In genomic region chr10:6065845-6066244, GRCh38 we compare ENCODE assay signal across 13 cellular contexts. TPM values are rescaled to one million over a fixed set of nuclear protein-coding genes. Genes with fewer than 3 reads are reported as not detected.
DNase-seq lines count a peak whose midpoint lies in the region; ATAC-seq and TF ChIP-seq lines count a peak whose summit lies in the region.
"Had no signal": no experiment of that assay in that cellular context is flagged by ENCODE, and none has a peak within 500 bp of the region (broad histone marks: within the 10 kb centered on the region; RNA-seq: fewer than 3 reads in every experiment).

No MANE protein-coding gene starts in this region.

- intact Hi-C loops in activated naive CD4-positive, alpha-beta T cell treated with anti-CD3 and anti-CD28 coated beads for 36 hours (cut with micrococcal nuclease), result no loop called here
- intact Hi-C loops in upper lobe of right lung (cut with DNase I), result loop anchor here (10.0 kb wide), 1 partner anchor 51 kb away; no protein-coding TSS in a partner anchor

- H3K4me1 ChIP-seq in upper lobe of right lung, result peaks cover 37% of the 10 kb centered on the region

- peaks cover 3% of the 10 kb centered on the region for H3K9me3 Mint-ChIP-seq in activated naive CD4-positive, alpha-beta T cell treated with anti-CD3 and anti-CD28 coated beads for 36 hours
- H3K9me3 Mint-ChIP-seq in activated naive CD8-positive, alpha-beta T cell treated with anti-CD3 and anti-CD28 coated beads for 36 hours, result peaks cover 6% of the 10 kb centered on the region

- H3K36me3 Mint-ChIP-seq in activated naive CD4-positive, alpha-beta T cell treated with anti-CD3 and anti-CD28 coated beads for 36 hours (ENCODE audit: low read depth), result peaks cover 12% of the 10 kb centered on the region
- peaks cover 25% of the 10 kb centered on the region for H3K36me3 Mint-ChIP-seq in activated naive CD8-positive, alpha-beta T cell treated with anti-CD3 and anti-CD28 coated beads for 36 hours

- CTCF ChIA-PET in activated naive CD4-positive, alpha-beta T cell treated with anti-CD3 and anti-CD28 coated beads for 36 hours (lab: Charles Lee), result interaction anchor here (0.7 to 3.0 kb wide), 4 partner anchors 13 to 21 kb away, joined by 3 to 27 read pairs (median 4); no protein-coding TSS in a partner anchor

- H3K4me1 Mint-ChIP-seq in activated naive CD4-positive, alpha-beta T cell treated with anti-CD3 and anti-CD28 coated beads for 36 hours (ENCODE audit: low read depth), result peaks cover 65% of the 10 kb centered on the region
- H3K4me1 Mint-ChIP-seq in activated naive CD8-positive, alpha-beta T cell treated with anti-CD3 and anti-CD28 coated beads for 36 hours, result peaks cover 68% of the 10 kb centered on the region

- no peaks in the 10 kb centered on the region for H3K36me3 ChIP-seq in upper lobe of right lung

- ATAC-seq in left lobe of liver, result peak; percentile 59
- ATAC-seq in upper lobe of right lung, result peak; percentile 69
- no peak for ATAC-seq in HG02759 (IDR thresholded peaks at IDR 0.05; ENCODE audit: unreplicated experiment)

- TF ChIP-seq CTCF in upper lobe of right lung (IDR thresholded peaks at IDR 0.05) (no peak), GM20000 (IDR thresholded peaks at IDR 0.05; ENCODE audit: extremely low read depth, missing control alignments) (no peak)

- peak; percentile 3 for DNase-seq in activated naive CD4-positive, alpha-beta T cell treated with anti-CD3 and anti-CD28 coated beads for 36 hours
- DNase-seq in activated naive CD4-positive, alpha-beta T cell treated with anti-CD3 and anti-CD28 coated beads, Interleukin-2, amount 50 U/mL, for 16 hours, result no peak
- no peak for DNase-seq in activated naive CD8-positive, alpha-beta T cell treated with anti-CD3 and anti-CD28 coated beads for 36 hours
- DNase-seq in left lobe of liver (ENCODE audit: low spot score), result no peak
- no peak for DNase-seq in upper lobe of right lung
- DNase-seq in stimulated activated naive CD4-positive, alpha-beta T cell treated with Interleukin-2 at 50 U/mL for 16 hours (lab: John Stamatoyannopoulos, UW), result no peak
- DNase-seq in GM20000 (ENCODE audit: low spot score), result no peak
- DNase-seq: NCI-H146, RPMI8226 had no signal

- H3K27ac ChIP-seq in upper lobe of right lung, result peak overlapping the region; percentile 61
- H3K27ac ChIP-seq: HL-60 had no signal

- H3K4me3 Mint-ChIP-seq in activated naive CD4-positive, alpha-beta T cell treated with anti-CD3 and anti-CD28 coated beads for 36 hours, result no peak overlapping the region
- peak overlapping the region; percentile 62 for H3K4me3 Mint-ChIP-seq in activated naive CD8-positive, alpha-beta T cell treated with anti-CD3 and anti-CD28 coated beads for 36 hours

- no peaks in the 10 kb centered on the region for H3K27me3 Mint-ChIP-seq in activated naive CD4-positive, alpha-beta T cell treated with anti-CD3 and anti-CD28 coated beads for 36 hours (ENCODE audit: low read depth)
- H3K27me3 Mint-ChIP-seq in activated naive CD8-positive, alpha-beta T cell treated with anti-CD3 and anti-CD28 coated beads for 36 hours, result peaks cover 4% of the 10 kb centered on the region

- H3K27me3 ChIP-seq in upper lobe of right lung, result no peaks in the 10 kb centered on the region

- peak overlapping the region; percentile 52 for H3K27ac Mint-ChIP-seq in activated naive CD4-positive, alpha-beta T cell treated with anti-CD3 and anti-CD28 coated beads for 36 hours
- H3K27ac Mint-ChIP-seq in activated naive CD8-positive, alpha-beta T cell treated with anti-CD3 and anti-CD28 coated beads for 36 hours, result peak overlapping the region; percentile 83

- H3K9me3 ChIP-seq in upper lobe of right lung, result no peaks in the 10 kb centered on the region

- H3K4me3 ChIP-seq in upper lobe of right lung, result no peak overlapping the region

RNA-seq across cellular contexts. Expression of gene IL2RA, which starts 3.7 kb away (rescaled TPM):
- total RNA-seq in activated naive CD4-positive, alpha-beta T cell treated with anti-CD3 and anti-CD28 coated beads for 36 hours, result 100 to 1,000 TPM; 443 to 471 TPM
- 100 to 1,000 TPM; 680 to 698 TPM for total RNA-seq in activated naive CD8-positive, alpha-beta T cell treated with anti-CD3 and anti-CD28 coated beads for 36 hours
- total RNA-seq in left lobe of liver (1.3 TPM), upper lobe of right lung (4.3 TPM)
- total RNA-seq: cerebellum, myocyte had no signal

RNA-seq across cellular contexts. Expression of gene RBM17, which starts 23.0 kb away (rescaled TPM):
- total RNA-seq in activated naive CD4-positive, alpha-beta T cell treated with anti-CD3 and anti-CD28 coated beads for 36 hours, result 100 to 1,000 TPM; 157 to 162 TPM
- total RNA-seq in activated naive CD8-positive, alpha-beta T cell treated with anti-CD3 and anti-CD28 coated beads for 36 hours, result 100 to 1,000 TPM; 337 to 355 TPM
- total RNA-seq in left lobe of liver, result 24.3 TPM
- total RNA-seq in upper lobe of right lung, result 92.5 TPM

Comparison
In these comparisons a context has a peak if more than half of its experiments do, and no peak if none do; other contexts are left out.
1. RNA of gene IL2RA, which starts 3.7 kb away (total RNA-seq): 680 to 698 TPM in activated naive CD8-positive, alpha-beta T cell treated with anti-CD3 and anti-CD28 coated beads for 36 hours and 443 to 471 TPM in activated naive CD4-positive, alpha-beta T cell treated with anti-CD3 and anti-CD28 coated beads for 36 hours; 4.3 TPM in upper lobe of right lung (single experiment) and 1.3 TPM in left lobe of liver (single experiment); every median in the first group is over 10 times any median in the second.